Comparison of ENCODE assay signal across 8 cellular contexts in genomic region chr3:12994607-12995388, GRCh38.
DNase-seq lines count a peak whose midpoint lies in the region; ATAC-seq and TF ChIP-seq lines count a peak whose summit lies in the region.

No MANE protein-coding gene starts in this region.

- under 1% methylated on average over 58 of the region's 58 CpGs for WGBS in right cardiac atrium

- peak; percentile 42 to 69 for TF ChIP-seq POLR2A in uterus (IDR thresholded peaks at IDR 0.05)

- intact Hi-C loops in right cardiac atrium (cut with DNase I) (no loop called here), uterus (cut with DNase I; ENCODE audit: low total_unique reads) (loop anchor here (10.0 kb wide), 1 partner anchor 100 kb away; no protein-coding TSS in a partner anchor)

- H3K36me3 ChIP-seq in uterus: no peaks in the 10 kb centered on the region

- H3K27ac ChIP-seq in right cardiac atrium (ENCODE audit: low read length) (peak overlapping the region; percentile 61), uterus (peak overlapping the region; percentile 83 to 87)

- DNase-seq in H4 (ENCODE audit: low spot score) (peak; percentile 77), LNCaP clone FGC (ENCODE audit: low read depth) (no peak), T follicular helper cell (ENCODE audit: low read depth) (peak; percentile 76), amniotic stem cell (lab: John Stamatoyannopoulos, UW) (peak; percentile 74), right cardiac atrium (peak; percentile 89 to 96 (median 95)), putamen (ENCODE audit: low spot score) (peak; percentile 76), uterus (peak; percentile 85 to 91)

- H3K4me3 ChIP-seq in GM08714 (ENCODE audit: low read length): peak overlapping the region; percentile 60
- peak overlapping the region; percentile 64 for H3K4me3 ChIP-seq in LNCaP clone FGC (ENCODE audit: low read depth, low read length)
- peak overlapping the region; percentile 61 for H3K4me3 ChIP-seq in right cardiac atrium (ENCODE audit: low read length)
- peak overlapping the region; percentile 79 to 83 for H3K4me3 ChIP-seq in uterus

- TF ChIP-seq CTCF in LNCaP clone FGC (IDR thresholded peaks at IDR 0.05; ENCODE audit: control insufficient read depth, extremely low read depth, insufficient read depth) (peak; percentile 96), uterus (IDR thresholded peaks at IDR 0.05) (peak; percentile 88 to 98 (median 96))

- ATAC-seq in right cardiac atrium: peak; percentile 79 to 80

- H3K9me3 ChIP-seq in right cardiac atrium (ENCODE audit: control insufficient read depth, low read length) (no peaks in the 10 kb centered on the region), uterus (no peaks in the 10 kb centered on the region)

- H3K4me1 ChIP-seq in right cardiac atrium (ENCODE audit: control insufficient read depth, insufficient read depth, low read length): peaks cover 3% of the 10 kb centered on the region
- H3K4me1 ChIP-seq in uterus: no peaks in the 10 kb centered on the region

- H3K27me3 ChIP-seq in right cardiac atrium (ENCODE audit: control insufficient read depth, insufficient read depth) (no peaks in the 10 kb centered on the region), uterus (no peaks in the 10 kb centered on the region)
